In the genomic region with DNA sequence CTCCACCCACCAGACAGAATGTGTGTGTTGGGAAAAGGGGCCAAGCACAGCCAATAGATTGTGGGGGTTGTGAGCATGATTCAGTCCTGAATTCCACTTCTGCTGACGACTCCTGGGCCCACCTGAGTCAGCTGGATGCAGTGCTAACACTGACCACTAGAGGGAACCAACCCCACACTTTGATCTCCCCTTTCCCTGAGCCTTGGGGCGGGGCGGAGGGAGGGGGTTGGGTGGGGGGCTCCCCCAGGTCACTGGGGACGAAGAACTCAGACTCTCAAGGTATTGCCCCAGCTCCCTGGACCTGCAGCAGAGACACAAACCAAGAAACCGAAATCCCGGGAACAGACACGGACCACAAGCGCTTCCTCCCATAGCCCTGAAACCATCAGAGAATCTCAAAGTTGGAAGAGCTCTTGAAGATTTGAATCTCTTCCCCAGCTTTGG, we compare ENCODE assay signal across 6 cellular contexts. TPM values are rescaled to one million over a fixed set of nuclear protein-coding genes. Genes with fewer than 3 reads are reported as not detected.
DNase-seq lines count a peak whose midpoint lies in the region; ATAC-seq and TF ChIP-seq lines count a peak whose summit lies in the region.

No MANE protein-coding gene starts in this region.

- H3K4me1 ChIP-seq in gastrocnemius medialis, result no peaks in the 10 kb centered on the region

- no peaks in the 10 kb centered on the region for H3K27me3 ChIP-seq in gastrocnemius medialis

- intact Hi-C loops in gastrocnemius medialis (cut with DNase I; ENCODE audit: low total_unique reads), result loop anchor here (2.0 to 10.0 kb wide), 2 partner anchors 113 to 363 kb away; no protein-coding TSS in a partner anchor

- ATAC-seq in gastrocnemius medialis, result peak; percentile 64 to 68
- ATAC-seq in HG02623 (IDR thresholded peaks at IDR 0.05; ENCODE audit: unreplicated experiment), result no peak
- ATAC-seq in GM18907 (IDR thresholded peaks at IDR 0.05; ENCODE audit: unreplicated experiment), result no peak

- peak; percentile 13 for DNase-seq in GOT3 (lab: John Stamatoyannopoulos, UW)
- DNase-seq in T-helper 22 cell (ENCODE audit: low read depth), result peak; percentile 12
- DNase-seq in dermis microvascular lymphatic vessel endothelial cell (ENCODE audit: low read depth in 2 of 2), result peak; percentile 1 to 31
- no peak for DNase-seq in gastrocnemius medialis

- in situ Hi-C loops in gastrocnemius medialis (cut with MboI; ENCODE audit: low sequenced_read_pairs in 4 of 4), result loop anchor here (5.0 to 25.0 kb wide), 8 partner anchors 111 to 526 kb away; a partner anchor contains a TSS

- H3K4me3 ChIP-seq in gastrocnemius medialis, result no peak overlapping the region

- H3K36me3 ChIP-seq in gastrocnemius medialis, result no peaks in the 10 kb centered on the region

- no peak overlapping the region for H3K27ac ChIP-seq in gastrocnemius medialis

- no peaks in the 10 kb centered on the region for H3K9me3 ChIP-seq in gastrocnemius medialis

- TF ChIP-seq POLR2A in gastrocnemius medialis (IDR thresholded peaks at IDR 0.05), result no peak

- peak; percentile 41 to 94 (median 78) for TF ChIP-seq CTCF in gastrocnemius medialis (IDR thresholded peaks at IDR 0.05 in 4 of 5, conservative IDR thresholded peaks at IDR 0.05 in 1 of 5)

RNA-seq across cellular contexts. Expression of a gene that starts 0.6 kb away (rescaled TPM):
- not detected in 2 replicates for total RNA-seq in dermis microvascular lymphatic vessel endothelial cell
- total RNA-seq in gastrocnemius medialis, result not detected

RNA-seq across cellular contexts. Expression of a gene that starts 7.0 kb away (rescaled TPM):
- not detected in 2 replicates for total RNA-seq in dermis microvascular lymphatic vessel endothelial cell
- not detected for total RNA-seq in gastrocnemius medialis

RNA-seq across cellular contexts. Expression of a gene that starts 15.3 kb away (rescaled TPM):
- total RNA-seq in dermis microvascular lymphatic vessel endothelial cell (not detected in 2 replicates), gastrocnemius medialis (not detected)

RNA-seq across cellular contexts. Expression of a gene that starts 20.5 kb away (rescaled TPM):
- 0.51 and 3.0 TPM in 2 replicates for total RNA-seq in dermis microvascular lymphatic vessel endothelial cell
- 1 to 10 TPM; 2.2 to 5.1 (median 3.3) TPM for total RNA-seq in gastrocnemius medialis

RNA-seq across cellular contexts. Expression of a gene that starts 29.9 kb away (rescaled TPM):
- total RNA-seq in dermis microvascular lymphatic vessel endothelial cell, result not detected in 2 replicates
- not detected for total RNA-seq in gastrocnemius medialis

Comparison
In these comparisons a context has a peak if more than half of its experiments do, and no peak if none do; other contexts are left out.
1. DNase-seq: peak in GOT3 (single experiment), T-helper 22 cell (single experiment) and dermis microvascular lymphatic vessel endothelial cell (2 of 2); none in gastrocnemius medialis (0 of 2).
2. ATAC-seq: peak in gastrocnemius medialis (2 of 2); none in HG02623 (single experiment) and GM18907 (single experiment).